Comparison of ENCODE assay signal across 15 cellular contexts in the genomic region with DNA sequence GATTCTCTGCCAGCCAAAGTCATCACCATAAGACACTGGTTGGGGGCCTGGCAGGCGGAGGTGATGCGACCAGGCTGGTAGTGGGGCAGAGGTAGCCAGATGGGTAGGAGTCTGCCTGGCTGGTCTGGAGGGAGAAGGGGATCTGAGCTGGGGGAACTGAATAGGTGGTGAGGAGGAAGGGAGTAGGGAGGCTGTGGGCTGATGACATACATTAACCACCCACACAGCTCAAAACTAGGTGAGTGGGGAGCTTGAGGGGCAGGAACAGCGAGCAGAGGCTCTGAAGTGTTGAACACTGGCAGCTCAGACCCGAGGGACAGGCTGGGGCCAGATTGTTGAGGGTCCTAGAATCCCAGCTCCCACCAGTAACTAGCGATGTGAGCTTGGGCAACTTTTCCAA.
DNase-seq lines count a peak whose midpoint lies in the region; ATAC-seq and TF ChIP-seq lines count a peak whose summit lies in the region.
"Had no signal": no experiment of that assay in that cellular context is flagged by ENCODE, and none has a peak within 500 bp of the region (broad histone marks: within the 10 kb centered on the region; RNA-seq: fewer than 3 reads in every experiment).

No MANE protein-coding gene starts in this region.

- H3K9me3 ChIP-seq in IMR-90 (ENCODE audit: control insufficient read depth, insufficient read depth, low read length), result no peaks in the 10 kb centered on the region
- H3K9me3 ChIP-seq in ascending aorta, result no peaks in the 10 kb centered on the region
- no peaks in the 10 kb centered on the region for H3K9me3 ChIP-seq in mucosa of rectum (ENCODE audit: control insufficient read depth in 2 of 2, low read length in 2 of 2)
- no peaks in the 10 kb centered on the region for H3K9me3 ChIP-seq in tibial nerve
- H3K9me3 ChIP-seq in neuronal stem cell (replicated peaks in 1 of 2; ENCODE audit: control insufficient read depth in 2 of 2, insufficient read depth in 1 of 2, low read depth in 1 of 2, low read length in 2 of 2), result no peaks in the 10 kb centered on the region
- H3K9me3 ChIP-seq: left ventricle myocardium inferior, mucosa of descending colon had no signal

- in situ Hi-C loops in IMR-90 (cut with MboI; ENCODE audit: low sequenced_read_pairs), result no loop called here

- no peak overlapping the region for H4K91ac ChIP-seq in IMR-90 (ENCODE audit: insufficient read depth, low read depth, low read length)
- H4K91ac ChIP-seq in neuronal stem cell (ENCODE audit: low read depth, low read length, poor library complexity), result no peak overlapping the region

- H2BK20ac ChIP-seq in IMR-90 (ENCODE audit: low read depth, low read length), result no peak overlapping the region

- H3K4me2 ChIP-seq in IMR-90 (ENCODE audit: low read depth, low read length) (no peak overlapping the region), neuronal stem cell (ENCODE audit: insufficient read depth, low read length, poor library complexity, severe bottlenecking) (no peak overlapping the region)

- H2BK15ac ChIP-seq in IMR-90 (ENCODE audit: low read depth, low read length), result no peak overlapping the region
- no peak overlapping the region for H2BK15ac ChIP-seq in neuronal stem cell (ENCODE audit: low read length)

- no peak for TF ChIP-seq EP300 in tibial nerve (IDR thresholded peaks at IDR 0.05)

- no peak overlapping the region for H2BK12ac ChIP-seq in neuronal stem cell (ENCODE audit: low read length)

- H3K9ac ChIP-seq in IMR-90 (ENCODE audit: low read depth, low read length) (no peak overlapping the region), mucosa of rectum (ENCODE audit: low read depth in 1 of 2, low read length in 2 of 2) (peak overlapping the region; percentile 38 to 73), neuronal stem cell (ENCODE audit: low read depth, low read length, poor library complexity) (no peak overlapping the region)

- POLR2A ChIA-PET in IMR-90 (lab: Charles Lee; ENCODE audit: unreplicated experiment), result no interaction called here

- no peak overlapping the region for H2BK5ac ChIP-seq in IMR-90 (ENCODE audit: low read depth, low read length, poor library complexity, severe bottlenecking)
- no peak overlapping the region for H2BK5ac ChIP-seq in neuronal stem cell (ENCODE audit: low read length)

- H3K18ac ChIP-seq in IMR-90 (ENCODE audit: low read depth, low read length), result no peak overlapping the region
- no peak overlapping the region for H3K18ac ChIP-seq in neuronal stem cell (ENCODE audit: low read length)

- no peaks in the 10 kb centered on the region for H3K36me3 ChIP-seq in IMR-90 (ENCODE audit: control insufficient read depth, insufficient read depth, low read length)
- no peaks in the 10 kb centered on the region for H3K36me3 ChIP-seq in ascending aorta
- H3K36me3 ChIP-seq in mucosa of rectum (ENCODE audit: control insufficient read depth in 2 of 2, insufficient read depth in 2 of 2, low read length in 2 of 2), result no peaks in the 10 kb centered on the region
- no peaks in the 10 kb centered on the region for H3K36me3 ChIP-seq in tibial nerve
- H3K36me3 ChIP-seq in neuronal stem cell (replicated peaks in 1 of 2; ENCODE audit: control insufficient read depth in 2 of 2, insufficient read depth in 2 of 2, low read length in 2 of 2), result peaks cover 0 to 4% of the 10 kb centered on the region in 2 donors
- H3K36me3 ChIP-seq: left ventricle myocardium inferior had no signal

- no peak overlapping the region for H4K8ac ChIP-seq in IMR-90 (ENCODE audit: low read depth in 2 of 2, low read length in 2 of 2)
- no peak overlapping the region for H4K8ac ChIP-seq in neuronal stem cell (ENCODE audit: low read depth, low read length)

- H3K9me1 ChIP-seq in IMR-90 (ENCODE audit: insufficient read depth, low read length), result peaks cover 10% of the 10 kb centered on the region

- 0 out of 2 replicates have a peak overlapping the region, but pooled peaks have one; percentile 4 for H2AK5ac ChIP-seq in IMR-90 (ENCODE audit: low read depth, low read length)
- H2AK5ac ChIP-seq in neuronal stem cell (ENCODE audit: low read depth, low read length), result no peak overlapping the region

- CTCF ChIA-PET in IMR-90 (lab: Yijun Ruan, JAX), result no interaction called here

- no peak overlapping the region for H2AK9ac ChIP-seq in IMR-90 (replicated peaks; ENCODE audit: low read depth, low read length, poor library complexity)

- intact Hi-C loops in IMR-90 (cut with micrococcal nuclease), result no loop called here
- intact Hi-C loops in ascending aorta (cut with DNase I), result no loop called here

- no peak for TF ChIP-seq POLR2A in IMR-90 (IDR thresholded peaks at IDR 0.05; ENCODE audit: low read depth, low read length)
- TF ChIP-seq POLR2A in tibial nerve (IDR thresholded peaks at IDR 0.05), result no peak

- WGBS in IMR-90 (ENCODE audit: extremely low coverage in 2 of 2, insufficient read length in 1 of 2), 2 experiments, result 83% methylated on average over 2 of the region's 5 CpGs; no CpG with 5 or more reads in 1 of the 2 experiments
- 79 to 80% methylated on average over 5 of the region's 5 CpGs for WGBS in tibial nerve, 2 donors
- WGBS in neuronal stem cell (ENCODE audit: extremely low coverage in 2 of 2, insufficient read length in 2 of 2, insufficient replicate concordance in 1 of 2), 2 donors, result no CpG with 5 or more reads among the region's 5 CpGs

- no peak overlapping the region for H3K27ac ChIP-seq in IMR-90 (ENCODE audit: insufficient read depth, low read length)
- peak overlapping the region; percentile 42 to 68 for H3K27ac ChIP-seq in ascending aorta
- peak overlapping the region; percentile 86 to 92 for H3K27ac ChIP-seq in mucosa of rectum (ENCODE audit: low read depth in 2 of 2, low read length in 2 of 2)
- peak overlapping the region; percentile 25 to 79 (median 52) for H3K27ac ChIP-seq in tibial nerve
- no peak overlapping the region for H3K27ac ChIP-seq in neuronal stem cell (replicated peaks; ENCODE audit: low read length)
- H3K27ac ChIP-seq: left ventricle myocardium inferior had no signal

- ATAC-seq in IMR-90 (ENCODE audit: low read depth) (no peak), GM18498 (IDR thresholded peaks at IDR 0.05; ENCODE audit: unreplicated experiment) (no peak)
- ATAC-seq: mucosa of descending colon had no signal

- H4K5ac ChIP-seq in IMR-90 (ENCODE audit: low read depth, low read length), result no peak overlapping the region

- H2AFZ ChIP-seq in IMR-90 (replicated peaks; ENCODE audit: low read length, poor library complexity), result no peak overlapping the region
- no peak overlapping the region for H2AFZ ChIP-seq in neuronal stem cell (ENCODE audit: low read length)

- BruUV-seq in IMR-90 (replicated peaks; lab: Mats Ljungman, UMichigan), result no TSS peak

- no peaks in the 10 kb centered on the region for H3K27me3 ChIP-seq in IMR-90 (ENCODE audit: control insufficient read depth, insufficient read depth, low read length)
- no peaks in the 10 kb centered on the region for H3K27me3 ChIP-seq in ascending aorta
- no peaks in the 10 kb centered on the region for H3K27me3 ChIP-seq in mucosa of rectum (ENCODE audit: control insufficient read depth in 2 of 2, insufficient read depth in 2 of 2, low read length in 2 of 2)
- no peaks in the 10 kb centered on the region for H3K27me3 ChIP-seq in tibial nerve
- H3K27me3 ChIP-seq in neuronal stem cell (ENCODE audit: control insufficient read depth in 3 of 3, insufficient read depth in 3 of 3, low read depth in 1 of 3, low read length in 3 of 3), result peaks cover 0 to 6% (median 4%) of the 10 kb centered on the region in 3 experiments

- H3K4me1 ChIP-seq in IMR-90 (ENCODE audit: control insufficient read depth, insufficient read depth, low read length), result peaks cover 29% of the 10 kb centered on the region
- H3K4me1 ChIP-seq in ascending aorta, result peaks cover 28 to 57% of the 10 kb centered on the region in 2 donors
- H3K4me1 ChIP-seq in mucosa of rectum (ENCODE audit: control insufficient read depth in 2 of 2, insufficient read depth in 2 of 2, low read length in 2 of 2), result peaks cover 56 to 77% of the 10 kb centered on the region in 2 donors
- peaks cover 0 to 87% (median 59%) of the 10 kb centered on the region in 4 donors for H3K4me1 ChIP-seq in tibial nerve
- peaks cover 10 to 22% of the 10 kb centered on the region in 2 donors for H3K4me1 ChIP-seq in neuronal stem cell (ENCODE audit: control insufficient read depth in 2 of 2, insufficient read depth in 1 of 2, low read depth in 1 of 2, low read length in 2 of 2)

- TF ChIP-seq CTCF in IMR-90 (conservative IDR thresholded peaks at IDR 0.05; ENCODE audit: low read depth, low read length) (no peak), ascending aorta (IDR thresholded peaks at IDR 0.05) (no peak), tibial nerve (IDR thresholded peaks at IDR 0.05) (no peak)

- DNase-seq in IMR-90, result no peak
- no peak for DNase-seq in ascending aorta (ENCODE audit: low spot score in 2 of 2)
- DNase-seq in tibial nerve (ENCODE audit: low spot score in 2 of 2), result no peak
- DNase-seq in neuronal stem cell (ENCODE audit: low spot score), result no peak
- DNase-seq in kidney tubule cell (ENCODE audit: low spot score), result no peak
- DNase-seq: activated CD4-positive, alpha-beta memory T cell treated with anti-CD3 and anti-CD28 coated beads, Interleukin-2, amount 10 ng/mL, durations not matched to agents 7 days and 5 days; activated T-cell treated with anti-CD3 and anti-CD28 coated beads, Interleukin-2, amount 50 U/mL, for 24 hours; DND-41; Karpas-422; left ventricle myocardium inferior; NCI-H1092 treated with DMSO at 0.1 percent for 48 hours; NCI-H2081 had no signal

- H3K79me1 ChIP-seq in IMR-90 (ENCODE audit: low read depth in 1 of 2, low read length in 2 of 2) (peaks cover 46 to 90% of the 10 kb centered on the region in 2 experiments), neuronal stem cell (ENCODE audit: low read depth, low read length) (peaks cover 23% of the 10 kb centered on the region)

- H3K4me3 ChIP-seq in IMR-90 (ENCODE audit: insufficient read depth, low read depth, low read length) (no peak overlapping the region), ascending aorta (no peak overlapping the region), mucosa of rectum (ENCODE audit: low read length in 2 of 2) (no peak overlapping the region), tibial nerve (no peak overlapping the region), neuronal stem cell (ENCODE audit: low read length in 2 of 2) (no peak overlapping the region)
- H3K4me3 ChIP-seq: left ventricle myocardium inferior, mucosa of descending colon had no signal

- H2BK120ac ChIP-seq in IMR-90 (ENCODE audit: low read depth, low read length), result no peak overlapping the region
- H2BK120ac ChIP-seq in neuronal stem cell (ENCODE audit: low read depth, low read length), result no peak overlapping the region

- peaks cover 18% of the 10 kb centered on the region; the same call in 1 of the 2 replicates for H4K20me1 ChIP-seq in IMR-90 (ENCODE audit: insufficient read depth, low read length)

- no peak overlapping the region for H3K23ac ChIP-seq in IMR-90 (ENCODE audit: low read depth, low read length)
- no peak overlapping the region for H3K23ac ChIP-seq in neuronal stem cell (ENCODE audit: low read depth, low read length, poor library complexity)

- dilution Hi-C loops in IMR-90 (cut with HindIII; ENCODE audit: low sequenced_read_pairs, unreplicated experiment), result no loop called here

- no peak overlapping the region for H3K56ac ChIP-seq in IMR-90 (ENCODE audit: extremely low read depth, insufficient read depth, low read length)

- H3K14ac ChIP-seq in IMR-90 (replicated peaks; ENCODE audit: low read depth, low read length) (no peak overlapping the region), neuronal stem cell (ENCODE audit: low read length) (no peak overlapping the region)

- no peak overlapping the region for H3K4ac ChIP-seq in IMR-90 (ENCODE audit: low read depth, low read length)
- no peak overlapping the region for H3K4ac ChIP-seq in neuronal stem cell (ENCODE audit: low read length)

- no peak for TF ChIP-seq RAD21 in IMR-90 (IDR thresholded peaks at IDR 0.05; ENCODE audit: low read length)

Comparison
In these comparisons a context has a peak if more than half of its experiments do, and no peak if none do; other contexts are left out.
1. H3K27ac ChIP-seq: peak in ascending aorta (2 of 2), mucosa of rectum (2 of 2) and tibial nerve (4 of 4); none in IMR-90 (single experiment) and neuronal stem cell (single experiment).
2. H3K9ac ChIP-seq: peak in mucosa of rectum (2 of 2); none in IMR-90 (single experiment) and neuronal stem cell (single experiment).